29 cellular contexts compared by ENCODE assay signal in genomic region chrX:38099688-38100087, GRCh38.
"Had no signal": no experiment of that assay in that cellular context is flagged by ENCODE, and none has a peak within 500 bp of the region (broad histone marks: within the 10 kb centered on the region; RNA-seq: fewer than 3 reads in every experiment).

No MANE protein-coding gene starts in this region.

- H3K27ac ChIP-seq: colonic mucosa, coronary artery, dorsolateral prefrontal cortex, epithelial cell of prostate, esophagus muscularis mucosa, esophagus squamous epithelium, foreskin keratinocyte, gastrocnemius medialis, gastroesophageal sphincter, heart left ventricle, heart right ventricle, hepatocyte had no signal

- H3K4me3 ChIP-seq: colonic mucosa, coronary artery, dorsolateral prefrontal cortex, esophagus muscularis mucosa, esophagus squamous epithelium, gastrocnemius medialis, gastroesophageal sphincter, heart left ventricle, heart right ventricle, hepatocyte had no signal

- H3K27me3 Mint-ChIP-seq: dendritic cell treated with granulocyte-macrophage colony-stimulating factor and Interleukin-4, amounts not matched to agents 40 ng/mL and 50 ng/mL, for 4 days had no signal

- FAIRE-seq: endometrium, endothelial cell of umbilical vein, frontal cortex had no signal

- H3K4me1 ChIP-seq: colonic mucosa, esophagus muscularis mucosa, gastrocnemius medialis, gastroesophageal sphincter, heart left ventricle, heart right ventricle had no signal

- H3K9me3 Mint-ChIP-seq: dendritic cell treated with granulocyte-macrophage colony-stimulating factor and Interleukin-4, amounts not matched to agents 40 ng/mL and 50 ng/mL, for 4 days; effector memory CD8-positive, alpha-beta T cell had no signal

- H3K9me3 ChIP-seq: colonic mucosa, esophagus squamous epithelium, gastroesophageal sphincter had no signal

- H3K79me2 ChIP-seq: hepatocyte had no signal

- H3K4me3 Mint-ChIP-seq: dendritic cell treated with granulocyte-macrophage colony-stimulating factor and Interleukin-4, amounts not matched to agents 40 ng/mL and 50 ng/mL, for 4 days; effector memory CD8-positive, alpha-beta T cell; endodermal cell had no signal

- DNase-seq: colonic mucosa; cortex of kidney; dermis blood vessel endothelial cell; dorsolateral prefrontal cortex; effector CD4-positive, alpha-beta T cell; effector CD8-positive, alpha-beta T cell; effector memory CD4-positive, alpha-beta T cell; effector memory CD8-positive, alpha-beta T cell; endodermal cell; erythroblast; esophagus squamous epithelium; foreskin fibroblast; foreskin keratinocyte; foreskin melanocyte; gastrocnemius medialis; glutamatergic neuron; head of caudate nucleus; heart left ventricle; heart right ventricle had no signal

- H2AFZ ChIP-seq: hepatocyte had no signal

- H3K27ac Mint-ChIP-seq: dendritic cell treated with granulocyte-macrophage colony-stimulating factor and Interleukin-4, amounts not matched to agents 40 ng/mL and 50 ng/mL, for 4 days; effector memory CD8-positive, alpha-beta T cell; endodermal cell had no signal

- H3K36me3 ChIP-seq: colonic mucosa, esophagus muscularis mucosa, esophagus squamous epithelium, gastrocnemius medialis, gastroesophageal sphincter, heart left ventricle, heart right ventricle had no signal

- H3K27me3 ChIP-seq: colonic mucosa, esophagus muscularis mucosa, esophagus squamous epithelium, foreskin keratinocyte, gastrocnemius medialis, gastroesophageal sphincter, hepatocyte had no signal

- H3K4me1 Mint-ChIP-seq: endodermal cell had no signal

- H3K4me2 ChIP-seq: hepatocyte had no signal

- ATAC-seq: effector memory CD8-positive, alpha-beta T cell; esophagus mucosa; foreskin keratinocyte; gastrocnemius medialis; gastroesophageal sphincter; heart left ventricle; heart right ventricle had no signal
